Comparison of ENCODE assay signal across 8 cellular contexts in genomic region chr1:240866724-240867123, GRCh38.
"Had no signal": no experiment of that assay in that cellular context is flagged by ENCODE, and none has a peak within 500 bp of the region (broad histone marks: within the 10 kb centered on the region; RNA-seq: fewer than 3 reads in every experiment).

No MANE protein-coding gene starts in this region.

- DNase-seq: GOT3, H7, H9, HCEC 1CT, HFFc6 had no signal

- H3K9me3 Mint-ChIP-seq: GM23338, H9, HFFc6 had no signal

- H3K4me1 ChIP-seq: HAP-1 had no signal

- H2AFZ ChIP-seq: GM23338 had no signal

- H3K4me3 ChIP-seq: GM23338, HAP-1 had no signal

- H3K4me1 Mint-ChIP-seq: GM23338, H9 had no signal

- H3K27ac Mint-ChIP-seq: GM23338, H9, HFFc6 had no signal

- H3K36me3 ChIP-seq: HAP-1 had no signal

- ATAC-seq: GM23338, HCT116 had no signal

- H3K4me3 Mint-ChIP-seq: GM23338, H9, HFFc6 had no signal

- H3K9me3 ChIP-seq: HAP-1 had no signal

- H3K4me2 ChIP-seq: GM23338 had no signal
